In the genomic region with DNA sequence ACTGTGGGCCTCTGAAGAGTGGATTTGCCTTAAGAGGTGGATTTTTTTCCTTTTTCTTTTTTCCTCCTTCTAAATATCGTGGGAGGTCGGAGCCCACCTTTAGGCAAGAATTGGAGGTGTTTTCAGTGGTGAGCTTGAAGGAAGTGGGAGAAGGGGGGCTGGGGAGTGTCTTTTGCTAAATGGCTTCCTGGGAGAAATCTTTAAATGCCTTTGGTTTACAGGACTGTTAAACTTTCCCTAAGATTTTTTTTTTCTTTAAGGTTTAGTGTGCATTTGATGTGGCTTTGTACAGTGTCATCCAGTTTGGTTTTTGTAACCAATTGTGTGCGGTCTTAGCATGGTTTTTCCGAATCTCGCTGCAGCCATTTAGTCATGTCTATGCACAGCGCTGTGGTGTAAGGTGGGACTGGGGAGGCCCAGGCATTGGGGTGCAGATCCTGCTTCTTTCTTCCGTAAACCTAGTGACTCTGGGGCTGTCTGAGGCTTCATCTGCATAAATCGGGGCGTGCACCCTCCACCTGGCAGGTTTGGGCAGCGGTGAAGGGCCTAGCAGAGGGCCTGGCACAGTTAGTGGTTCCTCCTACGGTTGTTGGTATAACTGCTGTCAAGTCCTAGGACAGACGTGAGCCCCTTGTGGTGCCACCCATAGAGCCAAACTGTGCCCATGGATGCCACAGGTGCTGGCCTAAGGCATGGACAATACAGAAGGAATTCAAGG, we compare ENCODE assay signal across 8 cellular contexts. TPM values are rescaled to one million over a fixed set of nuclear protein-coding genes. Genes with fewer than 3 reads are reported as not detected.
DNase-seq lines count a peak whose midpoint lies in the region; ATAC-seq and TF ChIP-seq lines count a peak whose summit lies in the region.

No MANE protein-coding gene starts in this region.

- H3K79me2 ChIP-seq in HCT116 (ENCODE audit: insufficient read depth, low read length) = peaks cover 57% of the 10 kb centered on the region

- peak overlapping the region; percentile 90 for H3K27ac ChIP-seq in HCT116 (ENCODE audit: low read depth, low read length)
- peak overlapping the region; percentile 88 to 98 for H3K27ac ChIP-seq in ascending aorta
- H3K27ac ChIP-seq in iPS-20b (ENCODE audit: low read length) = peak overlapping the region; percentile 11

- H3K4me3 ChIP-seq in HCT116 (replicated peaks in 1 of 2; ENCODE audit: low read depth in 1 of 2, low read length in 2 of 2) (peak overlapping the region; percentile 61 to 77), ascending aorta (peak overlapping the region; percentile 76 to 84), iPS-20b (ENCODE audit: low read length) (peak overlapping the region; percentile 85)

- H3K4me3 Mint-ChIP-seq in T-helper 1 cell treated with Interleukin-12 subunit alpha and Interleukin-12 subunit beta and Interleukin-4 antibody, amounts not matched to agents 30 μg/mL and 1 μg/mL, for 36 hours = peak overlapping the region; percentile 82

- H3K4me1 ChIP-seq in HCT116 (ENCODE audit: control insufficient read depth in 1 of 2, insufficient read depth in 2 of 2, low read length in 2 of 2) (peaks cover 42 to 48% of the 10 kb centered on the region in 2 experiments), ascending aorta (peaks cover 26 to 35% of the 10 kb centered on the region in 2 donors), iPS-20b (ENCODE audit: insufficient read depth, low read length) (peaks cover 30% of the 10 kb centered on the region)

- DNase-seq in AML-193 (lab: John Stamatoyannopoulos, UW) (peak; percentile 15 to 23), HCT116 (ENCODE audit: low read depth, low spot score) (no peak), ascending aorta (ENCODE audit: low spot score in 2 of 2) (no peak), medulla oblongata (ENCODE audit: extremely low spot score) (no peak)
- peak in 3 of 4 experiments; percentile 46 to 65 (median 53) for DNase-seq in stimulated activated CD4-positive, alpha-beta T cell treated with anti-CD3 and anti-CD28 coated beads, Interleukin-1b, Interleukin-23, amount 100 ng/mL, for 24 hours (ENCODE audit: low read depth in 4 of 4, low spot score in 1 of 4)

- peaks cover 6% of the 10 kb centered on the region for H3K27me3 Mint-ChIP-seq in T-helper 1 cell treated with Interleukin-12 subunit alpha and Interleukin-12 subunit beta and Interleukin-4 antibody, amounts not matched to agents 30 μg/mL and 1 μg/mL, for 36 hours (ENCODE audit: low read depth)

- TF ChIP-seq CTCF in HCT116 (IDR thresholded peaks at IDR 0.05 in 2 of 3, conservative IDR thresholded peaks at IDR 0.05 in 1 of 3; ENCODE audit: borderline replicate concordance in 1 of 3, insufficient read depth in 1 of 3, low read depth in 2 of 3, low read length in 2 of 3) (no peak), ascending aorta (IDR thresholded peaks at IDR 0.05) (no peak)

- POLR2A ChIA-PET in HCT116 (lab: Charles Lee) = interaction anchor here (1.2 kb wide), 1 partner anchor 22 kb away, joined by 3 read pairs; no protein-coding TSS in a partner anchor

- ATAC-seq in HCT116 (peak; percentile 24), GM18520 (IDR thresholded peaks at IDR 0.05; ENCODE audit: unreplicated experiment) (no peak)

- H3K9me2 ChIP-seq in HCT116 (ENCODE audit: insufficient read depth) = no peaks in the 10 kb centered on the region

- H3K36me3 ChIP-seq in HCT116 (ENCODE audit: control insufficient read depth in 1 of 2, insufficient read depth in 2 of 2, low read length in 2 of 2) (no peaks in the 10 kb centered on the region; a peak in 1 of 4 replicates), ascending aorta (no peaks in the 10 kb centered on the region), iPS-20b (ENCODE audit: insufficient read depth, low read depth, low read length) (peaks cover 8% of the 10 kb centered on the region)

- no peak overlapping the region for H2AFZ ChIP-seq in HCT116 (ENCODE audit: low read depth, low read length, poor library complexity, severe bottlenecking)

- intact Hi-C loops in HCT116 (cut with micrococcal nuclease) = no loop called here
- intact Hi-C loops in ascending aorta (cut with DNase I) = no loop called here

- H4K20me1 ChIP-seq in HCT116 (ENCODE audit: insufficient read depth) = peaks cover 38% of the 10 kb centered on the region; the same call in 1 of the 2 replicates

- H3K9me3 ChIP-seq in HCT116 (ENCODE audit: control insufficient read depth in 1 of 2, insufficient read depth in 1 of 2, low read depth in 1 of 2, low read length in 2 of 2) (no peaks in the 10 kb centered on the region), ascending aorta (no peaks in the 10 kb centered on the region), iPS-20b (ENCODE audit: insufficient read depth, low read depth, low read length) (no peaks in the 10 kb centered on the region)

- peak overlapping the region; percentile 83 for H3K4me2 ChIP-seq in HCT116 (ENCODE audit: low read length)

- TSS peak; percentile 55 for BruUV-seq in HCT116 (replicated peaks; lab: Mats Ljungman, UMichigan)

- TF ChIP-seq RAD21 in HCT116 (IDR thresholded peaks at IDR 0.05; ENCODE audit: low read depth) = no peak

- H3K27me3 ChIP-seq in HCT116 (ENCODE audit: insufficient read depth, low read length) = no peaks in the 10 kb centered on the region
- no peaks in the 10 kb centered on the region for H3K27me3 ChIP-seq in ascending aorta
- H3K27me3 ChIP-seq in iPS-20b (ENCODE audit: insufficient read depth, low read length) = no peaks in the 10 kb centered on the region

- peak overlapping the region; percentile 87 for H3K27ac Mint-ChIP-seq in T-helper 1 cell treated with Interleukin-12 subunit alpha and Interleukin-12 subunit beta and Interleukin-4 antibody, amounts not matched to agents 30 μg/mL and 1 μg/mL, for 36 hours

- TF ChIP-seq POLR2A in HCT116 (IDR thresholded peaks at IDR 0.05; ENCODE audit: borderline replicate concordance, extremely low read depth, insufficient read depth, insufficient read length) = no peak

- peaks cover 52% of the 10 kb centered on the region for H3K4me1 Mint-ChIP-seq in T-helper 1 cell treated with Interleukin-12 subunit alpha and Interleukin-12 subunit beta and Interleukin-4 antibody, amounts not matched to agents 30 μg/mL and 1 μg/mL, for 36 hours (ENCODE audit: low read depth)

- CTCF ChIA-PET in HCT116 (lab: Charles Lee) = no interaction called here

- peaks cover 9% of the 10 kb centered on the region for H3K36me3 Mint-ChIP-seq in T-helper 1 cell treated with Interleukin-12 subunit alpha and Interleukin-12 subunit beta and Interleukin-4 antibody, amounts not matched to agents 30 μg/mL and 1 μg/mL, for 36 hours (ENCODE audit: low read depth)

- no peaks in the 10 kb centered on the region for H3K9me3 Mint-ChIP-seq in T-helper 1 cell treated with Interleukin-12 subunit alpha and Interleukin-12 subunit beta and Interleukin-4 antibody, amounts not matched to agents 30 μg/mL and 1 μg/mL, for 36 hours

- H3K9ac ChIP-seq in HCT116 (ENCODE audit: low read length) = peak overlapping the region; percentile 85
- H3K9ac ChIP-seq in iPS-20b (ENCODE audit: low read depth, low read length) = peak overlapping the region; percentile 96

- RAD21 ChIA-PET in HCT116 (lab: Charles Lee; ENCODE audit: low non-redundant PET in 1 of 2, low total read pairs in 2 of 2, uncharacterized antibody in 2 of 2, unreplicated experiment in 2 of 2) = no interaction called here

TF ChIP-seq in HCT116, 20 proteins besides CTCF, POLR2A, EP300 and RAD21:
- no peak for TF ChIP-seq SIN3A (IDR thresholded peaks at IDR 0.05; ENCODE audit: low read depth)
- TF ChIP-seq EZH2 (IDR thresholded peaks at IDR 0.05) = no peak
- TF ChIP-seq FOSL1 (IDR thresholded peaks at IDR 0.05; ENCODE audit: low read depth) = no peak
- TF ChIP-seq, protein P1, sequence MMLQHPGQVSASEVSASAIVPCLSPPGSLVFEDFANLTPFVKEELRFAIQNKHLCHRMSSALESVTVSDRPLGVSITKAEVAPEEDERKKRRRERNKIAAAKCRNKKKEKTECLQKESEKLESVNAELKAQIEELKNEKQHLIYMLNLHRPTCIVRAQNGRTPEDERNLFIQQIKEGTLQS (IDR thresholded peaks at IDR 0.05) = no peak
- TF ChIP-seq JUND (IDR thresholded peaks at IDR 0.05) = no peak
- TF ChIP-seq SRF (IDR thresholded peaks at IDR 0.05; ENCODE audit: low read depth) = no peak

RNA-seq across cellular contexts. Expression of gene PRRC2B, which starts 1.3 kb away (rescaled TPM):
- total RNA-seq in HCT116 (2021; ENCODE audit: unreplicated experiment) (170 TPM), ascending aorta (199 TPM)
- 59.0 and 60.8 TPM in 2 replicates for polyA plus RNA-seq in HCT116 (2012)

Comparison
In these comparisons a context has a peak if more than half of its experiments do, and no peak if none do; other contexts are left out.
1. DNase-seq: peak in AML-193 (2 of 2) and stimulated activated CD4-positive, alpha-beta T cell treated with anti-CD3 and anti-CD28 coated beads, Interleukin-1b, Interleukin-23, amount 100 ng/mL, for 24 hours (3 of 4); none in HCT116 (single experiment), ascending aorta (0 of 2) and medulla oblongata (single experiment).
2. H3K27ac ChIP-seq: peak in every context shown above with its lines; median percentile 93 in ascending aorta; 90 in HCT116; 11 in iPS-20b.
3. Peak in every context shown above with its lines, with median percentiles within 50 percentile points of each other: H3K4me3 ChIP-seq.